Comparison of ENCODE assay signal across 8 cellular contexts in genomic region chr12:52023976-52024688, GRCh38. TPM values are rescaled to one million over a fixed set of nuclear protein-coding genes. Genes with fewer than 3 reads are reported as not detected.
A peak's percentile ranks its signal among the peaks of the same experiment; 100 is the strongest.
DNase-seq lines count a peak whose midpoint lies in the region; ATAC-seq and TF ChIP-seq lines count a peak whose summit lies in the region.

No MANE protein-coding gene starts in this region.

- peak overlapping the region; percentile 89 for H3K4me3 Mint-ChIP-seq in CD4-positive, alpha-beta T cell
- peak overlapping the region; percentile 81 for H3K4me3 Mint-ChIP-seq in dendritic cell treated with granulocyte-macrophage colony-stimulating factor and Interleukin-4, amounts not matched to agents 40 ng/mL and 50 ng/mL, for 4 days
- peak overlapping the region; percentile 84 for H3K4me3 Mint-ChIP-seq in neural progenitor cell

- no peaks in the 10 kb centered on the region for H3K36me3 Mint-ChIP-seq in CD4-positive, alpha-beta T cell (ENCODE audit: low read depth)
- H3K36me3 Mint-ChIP-seq in dendritic cell treated with granulocyte-macrophage colony-stimulating factor and Interleukin-4, amounts not matched to agents 40 ng/mL and 50 ng/mL, for 4 days (ENCODE audit: low read depth), result no peaks in the 10 kb centered on the region
- H3K36me3 Mint-ChIP-seq in neural progenitor cell, result no peaks in the 10 kb centered on the region

- H3K36me3 ChIP-seq in Loucy (ENCODE audit: insufficient read depth, low read length), result no peaks in the 10 kb centered on the region
- H3K36me3 ChIP-seq in neural progenitor cell, result no peaks in the 10 kb centered on the region

- peak overlapping the region; percentile 77 for H3K27ac Mint-ChIP-seq in CD4-positive, alpha-beta T cell
- peak overlapping the region; percentile 99 for H3K27ac Mint-ChIP-seq in dendritic cell treated with granulocyte-macrophage colony-stimulating factor and Interleukin-4, amounts not matched to agents 40 ng/mL and 50 ng/mL, for 4 days
- peak overlapping the region; percentile 91 for H3K27ac Mint-ChIP-seq in neural progenitor cell

- H3K9me3 Mint-ChIP-seq in CD4-positive, alpha-beta T cell, result no peaks in the 10 kb centered on the region
- no peaks in the 10 kb centered on the region for H3K9me3 Mint-ChIP-seq in dendritic cell treated with granulocyte-macrophage colony-stimulating factor and Interleukin-4, amounts not matched to agents 40 ng/mL and 50 ng/mL, for 4 days
- H3K9me3 Mint-ChIP-seq in neural progenitor cell, result no peaks in the 10 kb centered on the region

- peak overlapping the region; percentile 74 for H3K4me3 ChIP-seq in Loucy (ENCODE audit: low read length, poor library complexity, severe bottlenecking)
- H3K4me3 ChIP-seq in neural progenitor cell, result peak overlapping the region; percentile 46

- POLR2A ChIA-PET in CD4-positive, alpha-beta T cell (lab: Charles Lee), result interaction anchor here (0.8 to 8.2 kb wide), 11 partner anchors 8 to 843 kb away, joined by 3 to 73 read pairs (median 10); partner anchors contain the start of genes ATG101, NR4A1 and TAMALIN

- H3K9me3 ChIP-seq in CD4-positive, alpha-beta T cell (ENCODE audit: control insufficient read depth, low read length), result no peaks in the 10 kb centered on the region
- no peaks in the 10 kb centered on the region for H3K9me3 ChIP-seq in Loucy (ENCODE audit: insufficient read depth, low read depth, low read length)
- H3K9me3 ChIP-seq in neural progenitor cell (ENCODE audit: low read depth), result no peaks in the 10 kb centered on the region

- H3K27ac ChIP-seq in CD4-positive, alpha-beta T cell (ENCODE audit: low read depth, low read length), result peak overlapping the region; percentile 37
- H3K27ac ChIP-seq in neural progenitor cell, result no peak overlapping the region

- ATAC-seq in CD4-positive, alpha-beta T cell (ENCODE audit: poor library complexity), result peak; percentile 2
- ATAC-seq in HG03520 (IDR thresholded peaks at IDR 0.05; ENCODE audit: unreplicated experiment), result no peak
- ATAC-seq in HG03457 (IDR thresholded peaks at IDR 0.05; ENCODE audit: unreplicated experiment), result no peak

- peak; percentile 56 for TF ChIP-seq CTCF in CD4-positive, alpha-beta T cell (IDR thresholded peaks at IDR 0.05)
- peak; percentile 36; the same call in 1 of the 2 replicates for TF ChIP-seq CTCF in Loucy (conservative IDR thresholded peaks at IDR 0.05; ENCODE audit: low read length)
- TF ChIP-seq CTCF in neural progenitor cell (IDR thresholded peaks at IDR 0.05), result no peak

- no peaks in the 10 kb centered on the region for H3F3A ChIP-seq in Loucy (ENCODE audit: low read depth)
- H3F3A ChIP-seq in neural progenitor cell (ENCODE audit: low read depth), result peaks cover 27% of the 10 kb centered on the region

- CTCF ChIA-PET in CD4-positive, alpha-beta T cell (lab: Charles Lee), result interaction anchor here (0.7 to 9.5 kb wide), 15 partner anchors 10 to 203 kb away, joined by 3 to 184 read pairs (median 14); partner anchors contain the start of genes ATG101, NR4A1, SMIM41 and TAMALIN

- peak overlapping the region; percentile 81 for H2AFZ ChIP-seq in Loucy (ENCODE audit: low read length)
- H2AFZ ChIP-seq in neural progenitor cell (replicated peaks), result peak overlapping the region; percentile 92

- no peaks in the 10 kb centered on the region for H3K27me3 Mint-ChIP-seq in CD4-positive, alpha-beta T cell
- H3K27me3 Mint-ChIP-seq in dendritic cell treated with granulocyte-macrophage colony-stimulating factor and Interleukin-4, amounts not matched to agents 40 ng/mL and 50 ng/mL, for 4 days, result peaks cover 22% of the 10 kb centered on the region
- H3K27me3 Mint-ChIP-seq in neural progenitor cell (ENCODE audit: insufficient read depth, low read depth), result peaks cover 19% of the 10 kb centered on the region

- H3K9ac ChIP-seq in Loucy (ENCODE audit: low read depth, low read length, poor library complexity, severe bottlenecking) (peak overlapping the region; percentile 68), neural progenitor cell (no peak overlapping the region)

- peaks cover 39% of the 10 kb centered on the region for H3K4me1 Mint-ChIP-seq in CD4-positive, alpha-beta T cell (ENCODE audit: low read depth)
- H3K4me1 Mint-ChIP-seq in dendritic cell treated with granulocyte-macrophage colony-stimulating factor and Interleukin-4, amounts not matched to agents 40 ng/mL and 50 ng/mL, for 4 days (ENCODE audit: low read depth), result peaks cover 50% of the 10 kb centered on the region
- peaks cover 46% of the 10 kb centered on the region for H3K4me1 Mint-ChIP-seq in neural progenitor cell

- H3K79me2 ChIP-seq in Loucy (ENCODE audit: insufficient read depth, low read length) (no peaks in the 10 kb centered on the region), neural progenitor cell (ENCODE audit: low read depth) (no peaks in the 10 kb centered on the region)

- H3K4me2 ChIP-seq in Loucy (ENCODE audit: low read depth, low read length, poor library complexity, severe bottlenecking), result peak overlapping the region; percentile 82
- H3K4me2 ChIP-seq in neural progenitor cell, result peak overlapping the region; percentile 78

- no peaks in the 10 kb centered on the region for H3K27me3 ChIP-seq in CD4-positive, alpha-beta T cell (ENCODE audit: control insufficient read depth, insufficient read depth, low read length)
- H3K27me3 ChIP-seq in Loucy (ENCODE audit: insufficient read depth, low read length, poor library complexity, severe bottlenecking) (no peaks in the 10 kb centered on the region), neural progenitor cell (peaks cover 48% of the 10 kb centered on the region)

- no peak for DNase-seq in CD4-positive, alpha-beta T cell
- DNase-seq in neural progenitor cell (ENCODE audit: low spot score) (no peak), OCI-M2 (lab: John Stamatoyannopoulos, UW; ENCODE audit: unreplicated experiment) (no peak), OCI-M1 (lab: John Stamatoyannopoulos, UW) (no peak)

- H4K20me1 ChIP-seq in Loucy (ENCODE audit: insufficient read depth, low read length, poor library complexity, severe bottlenecking) (no peaks in the 10 kb centered on the region), neural progenitor cell (ENCODE audit: low read depth) (no peaks in the 10 kb centered on the region)

- H3K4me1 ChIP-seq in Loucy (ENCODE audit: insufficient read depth, low read length, poor library complexity, severe bottlenecking) (peaks cover 31% of the 10 kb centered on the region), neural progenitor cell (peaks cover 17% of the 10 kb centered on the region)

- no peaks in the 10 kb centered on the region for H3K9me2 ChIP-seq in Loucy (replicated peaks; ENCODE audit: low read depth, low read length)

- intact Hi-C loops in CD4-positive, alpha-beta T cell (cut with DNase I, micrococcal nuclease), result loop anchor here (1.0 to 10.0 kb wide), 6 partner anchors 17 to 981 kb away; partner anchors contain the start of genes ACVR1B (in 1 of the 2), ATG101 (in 1 of the 2), EIF4B (in 1 of the 2) and TAMALIN (in 1 of the 2)
- intact Hi-C loops in dendritic cell treated with granulocyte-macrophage colony-stimulating factor and Interleukin-4, amounts not matched to agents 40 ng/mL and 50 ng/mL, for 4 days (cut with micrococcal nuclease), result loop anchor here (1.0 to 2.0 kb wide), 2 partner anchors 27 to 31 kb away; partner anchors contain the start of gene NR4A1

RNA-seq across cellular contexts. Expression of gene TAMALIN, which starts 17.4 kb away (rescaled TPM):
- total RNA-seq in CD4-positive, alpha-beta T cell, result 100 to 1,000 TPM; 495 to 525 TPM
- total RNA-seq in neural progenitor cell (ENCODE audit: low replicate concordance), result 1.1 and 7.4 TPM in 2 replicates

RNA-seq across cellular contexts. Expression of gene NR4A1, which starts 27.1 kb away (rescaled TPM):
- 10 to 100 TPM; 67.0 to 79.2 TPM for total RNA-seq in CD4-positive, alpha-beta T cell
- 8.2 and 13.0 TPM in 2 replicates for total RNA-seq in neural progenitor cell (ENCODE audit: low replicate concordance)

RNA-seq across cellular contexts. Expression of gene ATG101, which starts 45.6 kb away (rescaled TPM):
- 10 to 100 TPM; 20.6 to 20.9 TPM for total RNA-seq in CD4-positive, alpha-beta T cell
- 19.8 and 33.7 TPM in 2 replicates for total RNA-seq in neural progenitor cell (ENCODE audit: low replicate concordance)

RNA-seq across cellular contexts. Expression of gene SMIM41, which starts 55.4 kb away (rescaled TPM):
- not detected for total RNA-seq in CD4-positive, alpha-beta T cell
- not detected in 2 replicates for total RNA-seq in neural progenitor cell (ENCODE audit: low replicate concordance)

Comparison
In these comparisons a context has a peak if more than half of its experiments do, and no peak if none do; other contexts are left out.
1. RNA of gene TAMALIN, which starts 17.4 kb away (total RNA-seq): 495 to 525 TPM in CD4-positive, alpha-beta T cell; 1.1 to 7.4 TPM in neural progenitor cell; every median in the first group is over 10 times any median in the second.
2. Peak in every context shown above with its lines, with median percentiles within 50 percentile points of each other: H3K27ac Mint-ChIP-seq and H3K4me3 Mint-ChIP-seq.